In genomic region chr3:156604064-156604641, GRCh38 we compare ENCODE assay signal across 1 cellular context.
TF ChIP-seq lines count a peak whose summit lies in the region.

No MANE protein-coding gene starts in this region.

TF ChIP-seq in K562, 482 proteins besides CTCF, POLR2A, EP300 and RAD21 (continued from another document and continues in another):
- TF ChIP-seq CCAR2 (IDR thresholded peaks at IDR 0.05; ENCODE audit: low read depth, low read length) (no peak), TBL1XR1 (IDR thresholded peaks at IDR 0.05; ENCODE audit: low read length in 2 of 2) (no peak), CXXC5 (CRISPR knock-in tag; IDR thresholded peaks at IDR 0.05) (peak; percentile 5; the same call in 1 of the 2 replicates), THRB (CRISPR knock-in tag; conservative IDR thresholded peaks at IDR 0.05) (peak; percentile 63; the same call in 1 of the 2 replicates), FOXP4 (CRISPR knock-in tag; IDR thresholded peaks at IDR 0.05; ENCODE audit: borderline replicate concordance) (no peak), DIDO1 (tag; IDR thresholded peaks at IDR 0.05; ENCODE audit: low read depth) (no peak), LEF1 (IDR thresholded peaks at IDR 0.05) (no peak), TCF3 (CRISPR knock-in tag; IDR thresholded peaks at IDR 0.05) (no peak), ZNF224 (CRISPR knock-in tag; IDR thresholded peaks at IDR 0.05) (no peak), VEZF1 (CRISPR knock-in tag; IDR thresholded peaks at IDR 0.05) (no peak), PHB (CRISPR knock-in tag; IDR thresholded peaks at IDR 0.05) (no peak), E2F3 (CRISPR knock-in tag; IDR thresholded peaks at IDR 0.05) (no peak), CREB3 (tag; conservative IDR thresholded peaks at IDR 0.05; ENCODE audit: low read depth) (peak; percentile 25; the same call in 1 of the 2 replicates), ZNF175 (CRISPR knock-in tag; IDR thresholded peaks at IDR 0.05; ENCODE audit: low read depth) (no peak), ZNF277 (CRISPR knock-in tag; IDR thresholded peaks at IDR 0.05; ENCODE audit: borderline replicate concordance) (no peak), ZZZ3 (IDR thresholded peaks at IDR 0.05) (no peak), DEAF1 (CRISPR knock-in tag; IDR thresholded peaks at IDR 0.05) (no peak), NR4A1 (CRISPR knock-in tag; IDR thresholded peaks at IDR 0.05) (no peak), NR4A1 (tag; IDR thresholded peaks at IDR 0.05) (0 out of 2 replicates have a peak, but pooled peaks have one; percentile 20), ZBTB34 (CRISPR knock-in tag; IDR thresholded peaks at IDR 0.05) (no peak), ILK (tag; IDR thresholded peaks at IDR 0.05; ENCODE audit: borderline replicate concordance, low read depth) (no peak), FOXM1 (IDR thresholded peaks at IDR 0.05; ENCODE audit: low read depth) (0 out of 2 replicates have a peak, but pooled peaks have one; percentile 10), FOXM1 (CRISPR knock-in tag; IDR thresholded peaks at IDR 0.05; ENCODE audit: low read depth) (no peak), ZNF766 (CRISPR knock-in tag; conservative IDR thresholded peaks at IDR 0.05) (no peak), ZBTB11 (CRISPR knock-in tag; IDR thresholded peaks at IDR 0.05) (peak in 1 of 3 experiments; percentile 64; a peak in 1 of 6 replicates), ZNF3 (CRISPR knock-in tag; IDR thresholded peaks at IDR 0.05) (no peak), CCNT2 (IDR thresholded peaks at IDR 0.05; ENCODE audit: borderline replicate concordance, extremely low read depth, insufficient read length, low read depth, low read length) (no peak), DMBX1 (CRISPR knock-in tag; IDR thresholded peaks at IDR 0.05; ENCODE audit: borderline replicate concordance) (peak; percentile 77; the same call in 1 of the 2 replicates), PBX2 (CRISPR knock-in tag; IDR thresholded peaks at IDR 0.05; ENCODE audit: low read depth) (no peak), PBX2 (tag; conservative IDR thresholded peaks at IDR 0.05; ENCODE audit: low read depth) (no peak), PRPF4 (IDR thresholded peaks at IDR 0.05; ENCODE audit: insufficient read depth, low read depth, low read length, poor library complexity, severe bottlenecking) (no peak), ZNF561 (CRISPR knock-in tag; conservative IDR thresholded peaks at IDR 0.05) (no peak), ZNF76 (CRISPR knock-in tag; IDR thresholded peaks at IDR 0.05; ENCODE audit: borderline replicate concordance) (no peak), ESRRB (CRISPR knock-in tag; IDR thresholded peaks at IDR 0.05; ENCODE audit: borderline replicate concordance) (no peak), HOMEZ (CRISPR knock-in tag; IDR thresholded peaks at IDR 0.05) (no peak), IRF9 (tag; IDR thresholded peaks at IDR 0.05) (no peak), RNF2 (IDR thresholded peaks at IDR 0.05) (no peak), GTF2F1 (IDR thresholded peaks at IDR 0.05; ENCODE audit: low read depth, low read length) (no peak), ZNF740 (CRISPR knock-in tag; IDR thresholded peaks at IDR 0.05) (no peak; the same call in 1 of the 2 replicates), ZNF740 (tag; IDR thresholded peaks at IDR 0.05) (peak in 1 of 2 experiments; percentile 78; a peak in 1 of 4 replicates), IRF2 (CRISPR knock-in tag; IDR thresholded peaks at IDR 0.05) (no peak), NR2C2 (CRISPR knock-in tag; IDR thresholded peaks at IDR 0.05) (no peak), NR2C2 (tag; IDR thresholded peaks at IDR 0.05) (no peak)
